22 cellular contexts compared by ENCODE assay signal in genomic region chr7:16615234-16615633, GRCh38. TPM values are rescaled to one million over a fixed set of nuclear protein-coding genes. Genes with fewer than 3 reads are reported as not detected.
DNase-seq lines count a peak whose midpoint lies in the region; TF ChIP-seq lines count a peak whose summit lies in the region.
"Had no signal": no experiment of that assay in that cellular context is flagged by ENCODE, and none has a peak within 500 bp of the region (broad histone marks: within the 10 kb centered on the region; RNA-seq: fewer than 3 reads in every experiment).

No MANE protein-coding gene starts in this region.

- no peaks in the 10 kb centered on the region for H3F3A ChIP-seq in neural progenitor cell (ENCODE audit: low read depth)

- H3K36me3 Mint-ChIP-seq in endodermal cell (ENCODE audit: low read depth) = peaks cover 67% of the 10 kb centered on the region
- H3K36me3 Mint-ChIP-seq in neural progenitor cell = peaks cover 35% of the 10 kb centered on the region
- peaks cover 41% of the 10 kb centered on the region for H3K36me3 Mint-ChIP-seq in mesothelial cell of epicardium

- H3K27me3 ChIP-seq in endodermal cell (ENCODE audit: control insufficient read depth, insufficient read depth, low read length, poor library complexity, severe bottlenecking) (no peaks in the 10 kb centered on the region), neural progenitor cell (no peaks in the 10 kb centered on the region)

- H3K27me3 Mint-ChIP-seq in endodermal cell (ENCODE audit: insufficient read depth) (no peaks in the 10 kb centered on the region), neural progenitor cell (ENCODE audit: insufficient read depth, low read depth) (no peaks in the 10 kb centered on the region), mesothelial cell of epicardium (ENCODE audit: low read depth) (no peaks in the 10 kb centered on the region)
- H3K27me3 Mint-ChIP-seq: IgD-negative memory B cell had no signal

- no peaks in the 10 kb centered on the region for H3K79me2 ChIP-seq in neural progenitor cell (ENCODE audit: low read depth)

- peak overlapping the region; percentile 49 for H3K4me2 ChIP-seq in neural progenitor cell
- H3K4me2 ChIP-seq: KMS-11, SK-N-SH had no signal

- WGBS in endodermal cell (ENCODE audit: insufficient coverage in 1 of 2, insufficient read length in 1 of 2), 2 experiments = 83 to 100% methylated on average over 1 to 5 of the region's 5 CpGs

- H3K36me3 ChIP-seq in endodermal cell (ENCODE audit: control insufficient read depth, insufficient read depth, low read length) (peaks cover 66% of the 10 kb centered on the region), neural progenitor cell (no peaks in the 10 kb centered on the region)

- H3K9me3 ChIP-seq in endodermal cell (ENCODE audit: control insufficient read depth, low read length) (no peaks in the 10 kb centered on the region), neural progenitor cell (ENCODE audit: low read depth) (no peaks in the 10 kb centered on the region)
- H3K9me3 ChIP-seq: Caco-2, SK-N-SH had no signal

- H3K4me1 Mint-ChIP-seq in endodermal cell (peaks cover 12% of the 10 kb centered on the region), neural progenitor cell (peaks cover 7% of the 10 kb centered on the region), mesothelial cell of epicardium (no peaks in the 10 kb centered on the region)

- H3K4me1 ChIP-seq in endodermal cell (ENCODE audit: control insufficient read depth, insufficient read depth, low read length) = no peaks in the 10 kb centered on the region
- H3K4me1 ChIP-seq in neural progenitor cell = peaks cover 20% of the 10 kb centered on the region

- H3K9me3 Mint-ChIP-seq in endodermal cell (no peaks in the 10 kb centered on the region), neural progenitor cell (no peaks in the 10 kb centered on the region), mesothelial cell of epicardium (peaks cover 16% of the 10 kb centered on the region)
- H3K9me3 Mint-ChIP-seq: CD8-positive, alpha-beta T cell; IgD-negative memory B cell had no signal

- TF ChIP-seq CTCF in endodermal cell (conservative IDR thresholded peaks at IDR 0.05) (no peak), neural progenitor cell (IDR thresholded peaks at IDR 0.05) (no peak), mesothelial cell of epicardium (IDR thresholded peaks at IDR 0.05; ENCODE audit: unreplicated experiment) (no peak)

- no peak overlapping the region for H3K4me3 Mint-ChIP-seq in endodermal cell
- no peak overlapping the region for H3K4me3 Mint-ChIP-seq in neural progenitor cell
- H3K4me3 Mint-ChIP-seq in mesothelial cell of epicardium = no peak overlapping the region
- H3K4me3 Mint-ChIP-seq: CD8-positive, alpha-beta T cell; IgD-negative memory B cell had no signal

- DNase-seq in NCI-H526 (lab: John Stamatoyannopoulos, UW) = peak; percentile 44 to 76
- DNase-seq in endodermal cell = peak; percentile 65
- peak; percentile 67 for DNase-seq in neural progenitor cell (ENCODE audit: low spot score)
- no peak for DNase-seq in EL
- no peak for DNase-seq in mesothelial cell of epicardium (ENCODE audit: low spot score in 2 of 2, unreplicated experiment in 2 of 2)
- DNase-seq in NK-92 (lab: John Stamatoyannopoulos, UW; ENCODE audit: unreplicated experiment) = no peak
- DNase-seq in hippocampal formation (lab: John Stamatoyannopoulos, UW) = no peak
- DNase-seq: C1 segment of cervical spinal cord; Caco-2; CD8-positive, alpha-beta T cell; GF-D8; GOT3; MM.1S; NCI-H2029; NCI-H446; NCI-H524 treated with DMSO at 0.1 percent for 48 hours; OCI-M1; SK-N-SH; SW 1271 had no signal

- no peak overlapping the region for H3K9ac ChIP-seq in endodermal cell (ENCODE audit: extremely low read depth, low read length, poor library complexity, severe bottlenecking)
- no peak overlapping the region for H3K9ac ChIP-seq in neural progenitor cell
- H3K9ac ChIP-seq: KMS-11, SK-N-SH had no signal

- H3K4me3 ChIP-seq in endodermal cell (ENCODE audit: low read length) (no peak overlapping the region), neural progenitor cell (no peak overlapping the region)

- H3K27ac Mint-ChIP-seq in endodermal cell (no peak overlapping the region), neural progenitor cell (peak overlapping the region; percentile 67), mesothelial cell of epicardium (no peak overlapping the region)
- H3K27ac Mint-ChIP-seq: CD8-positive, alpha-beta T cell; IgD-negative memory B cell had no signal

- H4K20me1 ChIP-seq in neural progenitor cell (ENCODE audit: low read depth) = no peaks in the 10 kb centered on the region

- H3K27ac ChIP-seq in endodermal cell (ENCODE audit: low read depth, low read length) = no peak overlapping the region
- peak overlapping the region; percentile 68 for H3K27ac ChIP-seq in neural progenitor cell
- H3K27ac ChIP-seq: HL-60, KMS-11 had no signal

- H2AFZ ChIP-seq in neural progenitor cell (replicated peaks) = no peak overlapping the region

RNA-seq across cellular contexts. Expression of gene ANKMY2, which starts 30.3 kb away (rescaled TPM):
- total RNA-seq in endodermal cell (10 to 100 TPM; 37.7 to 73.4 TPM), neural progenitor cell (ENCODE audit: low replicate concordance) (47.7 and 68.5 TPM in 2 replicates), mesothelial cell of epicardium (23.5 to 25.0 TPM (median 24.4 TPM) in 3 replicates)
- polyA plus RNA-seq in endodermal cell (2013, experiment 1 of 2) = 31.6 TPM
- polyA plus RNA-seq in endodermal cell (2013, experiment 2 of 2) = 28.4 TPM

RNA-seq across cellular contexts. Expression of gene BZW2, which starts 30.7 kb away (rescaled TPM):
- total RNA-seq in endodermal cell = 10 to 100 TPM; 75.1 to 87.7 TPM
- polyA plus RNA-seq in endodermal cell (2013, experiment 1 of 2) = 129 TPM
- 117 TPM for polyA plus RNA-seq in endodermal cell (2013, experiment 2 of 2)
- total RNA-seq in neural progenitor cell (ENCODE audit: low replicate concordance) = 100 and 126 TPM in 2 replicates
- total RNA-seq in mesothelial cell of epicardium = 73.9 to 77.6 TPM (median 75.9 TPM) in 3 replicates

Comparison
In these comparisons a context has a peak if more than half of its experiments do, and no peak if none do; other contexts are left out.
1. DNase-seq: peak in NCI-H526 (2 of 2), endodermal cell (single experiment) and neural progenitor cell (single experiment); none in EL (single experiment), mesothelial cell of epicardium (0 of 2), NK-92 (single experiment) and hippocampal formation (0 of 2).